In the genomic region with DNA sequence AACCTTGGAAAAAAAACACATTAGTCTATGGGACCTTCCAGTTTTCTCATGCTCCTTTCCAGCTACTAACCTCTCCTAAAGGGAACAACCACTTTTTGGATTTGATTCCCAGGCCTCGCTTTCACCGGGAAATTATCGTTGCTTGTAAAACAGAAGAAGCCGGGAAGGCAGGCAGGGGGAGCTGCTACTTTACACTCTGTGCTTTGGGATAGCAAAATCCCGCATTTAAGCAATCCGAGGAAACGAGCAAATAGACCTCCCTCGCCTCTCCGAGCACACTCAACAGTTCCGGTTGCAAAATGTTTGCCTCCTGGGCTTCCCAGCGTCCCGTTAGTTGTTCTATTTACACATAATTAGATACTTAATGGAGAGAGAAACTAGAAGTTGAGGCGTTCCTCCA, we compare ENCODE assay signal across 8 cellular contexts. TPM values are rescaled to one million over a fixed set of nuclear protein-coding genes. Genes with fewer than 3 reads are reported as not detected.
DNase-seq lines count a peak whose midpoint lies in the region; ATAC-seq lines count a peak whose summit lies in the region.

No MANE protein-coding gene starts in this region.

- H2AFZ ChIP-seq in Karpas-422 (ENCODE audit: low read length): peak overlapping the region; percentile 46
- no peak overlapping the region for H2AFZ ChIP-seq in trophoblast cell (ENCODE audit: insufficient read depth, low read length, poor library complexity)

- H2BK5ac ChIP-seq in trophoblast cell (ENCODE audit: low read depth, low read length, poor library complexity): no peak overlapping the region

- H3K9ac ChIP-seq in Karpas-422 (ENCODE audit: low read length) (peak overlapping the region; percentile 62), trophoblast cell (ENCODE audit: low read length) (no peak overlapping the region)

- H3K27ac ChIP-seq in Karpas-422 (ENCODE audit: low read length) (no peak overlapping the region), trophoblast cell (ENCODE audit: low read depth, low read length) (no peak overlapping the region)

- H3K4me3 ChIP-seq in Karpas-422 (ENCODE audit: low read length) (peak overlapping the region; percentile 63), trophoblast cell (ENCODE audit: low read depth, low read length) (no peak overlapping the region)

- H3K9me3 ChIP-seq in Karpas-422 (ENCODE audit: low read length) (no peaks in the 10 kb centered on the region), trophoblast cell (ENCODE audit: insufficient read depth, low read depth, low read length) (no peaks in the 10 kb centered on the region)

- H4K91ac ChIP-seq in trophoblast cell (ENCODE audit: low read depth, low read length): no peak overlapping the region

- H2BK120ac ChIP-seq in trophoblast cell (ENCODE audit: insufficient read depth, low read length, poor library complexity): no peak overlapping the region

- H2BK12ac ChIP-seq in trophoblast cell (ENCODE audit: low read length): no peak overlapping the region

- no peaks in the 10 kb centered on the region for H4K20me1 ChIP-seq in Karpas-422 (ENCODE audit: insufficient read depth, low read depth, low read length)

- H3K27me3 ChIP-seq in Karpas-422 (ENCODE audit: low read length) (no peaks in the 10 kb centered on the region), trophoblast cell (ENCODE audit: insufficient read depth, low read length) (peaks cover 20% of the 10 kb centered on the region)

- H3K79me2 ChIP-seq in Karpas-422 (ENCODE audit: low read length) (no peaks in the 10 kb centered on the region), trophoblast cell (ENCODE audit: control insufficient read depth, insufficient read depth, low read length, poor library complexity) (no peaks in the 10 kb centered on the region)

- no peak overlapping the region for H3K23ac ChIP-seq in trophoblast cell (ENCODE audit: low read length)

- no peak overlapping the region for H3K18ac ChIP-seq in trophoblast cell (ENCODE audit: low read length)

- no CpG with 5 or more reads among the region's 13 CpGs for WGBS in trophoblast cell (ENCODE audit: extremely low coverage, insufficient coverage, insufficient read length)

- H2AK5ac ChIP-seq in trophoblast cell (ENCODE audit: low read length): no peak overlapping the region

- no peak overlapping the region for H3K4ac ChIP-seq in trophoblast cell (ENCODE audit: low read depth, low read length)

- H3K4me2 ChIP-seq in Karpas-422 (ENCODE audit: low read depth, low read length, poor library complexity, severe bottlenecking): peak overlapping the region; percentile 80
- H3K4me2 ChIP-seq in trophoblast cell (ENCODE audit: low read length): peak overlapping the region; percentile 73

- H3K79me1 ChIP-seq in trophoblast cell (ENCODE audit: low read length): no peaks in the 10 kb centered on the region

- no peaks in the 10 kb centered on the region for H3K9me2 ChIP-seq in Karpas-422 (replicated peaks; ENCODE audit: insufficient read depth, low read length)

- H3K36me3 ChIP-seq in Karpas-422 (ENCODE audit: insufficient read depth, low read length) (no peaks in the 10 kb centered on the region), trophoblast cell (ENCODE audit: control insufficient read depth in 1 of 2, insufficient read depth in 2 of 2, low read length in 2 of 2) (no peaks in the 10 kb centered on the region)

- peaks cover 61% of the 10 kb centered on the region for H3K4me1 ChIP-seq in Karpas-422 (ENCODE audit: low read length)
- peaks cover 5 to 9% of the 10 kb centered on the region in 2 experiments for H3K4me1 ChIP-seq in trophoblast cell (ENCODE audit: control insufficient read depth in 1 of 2, insufficient read depth in 2 of 2, low read length in 2 of 2)

- H4K12ac ChIP-seq in trophoblast cell (ENCODE audit: low read depth, low read length): no peak overlapping the region

- DNase-seq in DMS53 treated with DMSO at 0.1 percent for 48 hours (lab: John Stamatoyannopoulos, UW; ENCODE audit: unreplicated experiment) (peak; percentile 47), Karpas-422 (peak; percentile 45), amniotic epithelial cell (ENCODE audit: low read depth) (peak; percentile 81), hepatic stellate cell (ENCODE audit: low spot score) (peak; percentile 50), trophoblast cell (peak; percentile 27 to 47), cortex of kidney (lab: John Stamatoyannopoulos, UW) (no peak), NCI-H128 (lab: John Stamatoyannopoulos, UW; ENCODE audit: unreplicated experiment) (no peak)

- H4K8ac ChIP-seq in trophoblast cell (ENCODE audit: low read depth, low read length): no peak overlapping the region

- H3K14ac ChIP-seq in trophoblast cell (ENCODE audit: low read length): no peak overlapping the region

- no peak for ATAC-seq in GM18858 (IDR thresholded peaks at IDR 0.05; ENCODE audit: unreplicated experiment)

RNA-seq across cellular contexts. Expression of gene CD38, which starts 1.2 kb away (rescaled TPM):
- total RNA-seq in Karpas-422 (2014; rRNA removed; shearing (Covaris generic); ENCODE audit: low replicate concordance): 3.6 and 12.1 TPM in 2 replicates
- 0.01 and 0.03 TPM in 2 replicates for polyA plus RNA-seq in trophoblast cell (2013)

Comparison
In these comparisons a context has a peak if more than half of its experiments do, and no peak if none do; other contexts are left out.
1. DNase-seq: peak in DMS53 treated with DMSO at 0.1 percent for 48 hours (single experiment), Karpas-422 (single experiment), amniotic epithelial cell (single experiment), hepatic stellate cell (single experiment) and trophoblast cell (2 of 2); none in cortex of kidney (single experiment) and NCI-H128 (single experiment).